8 cellular contexts compared by ENCODE assay signal in the genomic region with DNA sequence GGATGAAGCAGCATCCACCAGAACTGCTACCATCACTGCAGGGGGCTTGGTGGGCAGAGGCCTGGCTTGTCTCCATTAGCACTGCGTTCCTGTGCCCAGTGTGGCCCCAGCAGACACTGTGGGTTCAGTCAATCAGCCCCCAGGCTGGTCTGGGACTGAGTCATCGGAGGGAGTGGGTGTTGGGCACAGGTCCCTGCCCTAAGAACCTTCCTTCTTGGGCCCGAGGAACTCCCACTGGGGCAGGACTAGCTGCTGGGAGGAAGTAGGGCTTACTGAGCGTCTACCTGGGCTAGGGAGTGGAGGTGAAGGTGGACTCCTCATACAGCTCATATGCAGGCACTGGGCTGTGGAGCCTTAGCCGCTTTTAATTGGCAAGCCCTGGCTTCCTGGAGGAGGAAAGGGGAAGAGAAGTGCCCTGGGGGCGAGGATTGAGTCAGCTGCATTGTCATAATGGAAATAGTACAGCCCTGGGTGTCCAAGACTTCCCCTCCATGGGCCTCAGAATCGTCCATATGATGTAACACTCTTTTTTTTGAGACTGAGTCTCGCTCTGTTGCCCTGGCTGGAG. TPM values are rescaled to one million over a fixed set of nuclear protein-coding genes. Genes with fewer than 3 reads are reported as not detected.
DNase-seq lines count a peak whose midpoint lies in the region; ATAC-seq and TF ChIP-seq lines count a peak whose summit lies in the region.

No MANE protein-coding gene starts in this region.

- peak overlapping the region; percentile 79 for H3K4me3 Mint-ChIP-seq in activated naive CD4-positive, alpha-beta T cell treated with anti-CD3 and anti-CD28 coated beads for 36 hours
- peak overlapping the region; percentile 84 for H3K4me3 Mint-ChIP-seq in activated B cell treated with CpG ODN at 0.5 μM for 24 hours

- no peaks in the 10 kb centered on the region for H3K27me3 Mint-ChIP-seq in activated naive CD4-positive, alpha-beta T cell treated with anti-CD3 and anti-CD28 coated beads for 36 hours (ENCODE audit: low read depth)
- no peaks in the 10 kb centered on the region for H3K27me3 Mint-ChIP-seq in activated B cell treated with CpG ODN at 0.5 μM for 24 hours

- H3K36me3 ChIP-seq in fibroblast of lung (ENCODE audit: control insufficient read depth, insufficient read depth, low read length), result peaks cover 9% of the 10 kb centered on the region

- H3K4me2 ChIP-seq in fibroblast of lung (ENCODE audit: extremely low read depth, insufficient read depth, low read length), result no peak overlapping the region

- H3K9me3 Mint-ChIP-seq in activated naive CD4-positive, alpha-beta T cell treated with anti-CD3 and anti-CD28 coated beads for 36 hours, result peaks cover 11% of the 10 kb centered on the region
- H3K9me3 Mint-ChIP-seq in activated B cell treated with CpG ODN at 0.5 μM for 24 hours, result no peaks in the 10 kb centered on the region

- peaks cover 64% of the 10 kb centered on the region for H3K36me3 Mint-ChIP-seq in activated naive CD4-positive, alpha-beta T cell treated with anti-CD3 and anti-CD28 coated beads for 36 hours (ENCODE audit: low read depth)
- peaks cover 18% of the 10 kb centered on the region for H3K36me3 Mint-ChIP-seq in activated B cell treated with CpG ODN at 0.5 μM for 24 hours (ENCODE audit: low read depth)

- H3K4me1 Mint-ChIP-seq in activated naive CD4-positive, alpha-beta T cell treated with anti-CD3 and anti-CD28 coated beads for 36 hours (ENCODE audit: low read depth), result peaks cover 76% of the 10 kb centered on the region
- H3K4me1 Mint-ChIP-seq in activated B cell treated with CpG ODN at 0.5 μM for 24 hours, result peaks cover 70% of the 10 kb centered on the region

- intact Hi-C loops in activated naive CD4-positive, alpha-beta T cell treated with anti-CD3 and anti-CD28 coated beads for 36 hours (cut with micrococcal nuclease), result loop anchor here (1.0 to 5.0 kb wide), 3 partner anchors 24 to 247 kb away; partner anchors contain the start of genes DUSP7 and RPL29
- intact Hi-C loops in activated B cell treated with CpG ODN at 0.5 μM for 24 hours (cut with micrococcal nuclease), result loop anchor here (1.0 kb wide), 2 partner anchors 9 to 19 kb away; partner anchors contain the start of gene TLR9

- peak overlapping the region; percentile 85 for H3K27ac Mint-ChIP-seq in activated naive CD4-positive, alpha-beta T cell treated with anti-CD3 and anti-CD28 coated beads for 36 hours
- peak overlapping the region; percentile 95 for H3K27ac Mint-ChIP-seq in activated B cell treated with CpG ODN at 0.5 μM for 24 hours

- peaks cover 12% of the 10 kb centered on the region for H3K4me1 ChIP-seq in fibroblast of lung (ENCODE audit: control insufficient read depth, extremely low read depth, insufficient read depth, low read length)

- H3K79me2 ChIP-seq in fibroblast of lung (ENCODE audit: control insufficient read depth, insufficient read depth, low read length), result peaks cover under 1% of the 10 kb centered on the region

- no peak overlapping the region for H2AFZ ChIP-seq in fibroblast of lung (ENCODE audit: low read length)

- no peak overlapping the region for H3K27ac ChIP-seq in fibroblast of lung (ENCODE audit: insufficient read depth, low read length)

- DNase-seq in activated naive CD4-positive, alpha-beta T cell treated with anti-CD3 and anti-CD28 coated beads for 36 hours, result peak; percentile 82
- DNase-seq in activated naive CD4-positive, alpha-beta T cell treated with anti-CD3 and anti-CD28 coated beads, Interleukin-2, amount 50 U/mL, for 16 hours, result no peak
- peak; percentile 58 for DNase-seq in activated B cell treated with CpG ODN at 0.5 μM for 24 hours
- DNase-seq in fibroblast of lung (ENCODE audit: low read depth in 2 of 2), result peak; percentile 19
- DNase-seq in stimulated activated CD4-positive, alpha-beta T cell treated with anti-CD3 and anti-CD28 coated beads, Interleukin-2, amount 100 ng/mL, for 4 hours (ENCODE audit: low read depth), result peak; percentile 37
- DNase-seq in NCI-H446 treated with DMSO at 0.1 percent for 48 hours (lab: John Stamatoyannopoulos, UW), result no peak
- DNase-seq in iPS-NIHi11 (ENCODE audit: low spot score), result no peak

- TF ChIP-seq CTCF in activated B cell treated with CpG ODN at 0.5 μM for 24 hours (IDR thresholded peaks at IDR 0.05) (no peak), fibroblast of lung (conservative IDR thresholded peaks at IDR 0.05 in 1 of 2, IDR thresholded peaks at IDR 0.05 in 1 of 2; ENCODE audit: low read depth in 1 of 2, low read length in 2 of 2) (no peak)

- POLR2A ChIA-PET in activated B cell treated with CpG ODN at 0.5 μM for 24 hours (lab: Charles Lee), result interaction anchor here (0.6 to 12.1 kb wide), 10 partner anchors 9 to 301 kb away, joined by 3 to 147 read pairs (median 8); partner anchors contain the start of genes GLYCTK, TLR9 and WDR82

- no peaks in the 10 kb centered on the region for H3K27me3 ChIP-seq in fibroblast of lung (ENCODE audit: control insufficient read depth, insufficient read depth, low read length)

- H4K20me1 ChIP-seq in fibroblast of lung (ENCODE audit: control insufficient read depth, extremely low read depth, insufficient read depth, low read length), result no peaks in the 10 kb centered on the region

- CTCF ChIA-PET in activated naive CD4-positive, alpha-beta T cell treated with anti-CD3 and anti-CD28 coated beads for 36 hours (lab: Charles Lee), result interaction anchor here (1.3 to 10.5 kb wide), 3 partner anchors 9 to 20 kb away, joined by 3 to 49 read pairs (median 4); no protein-coding TSS in a partner anchor
- CTCF ChIA-PET in activated B cell treated with CpG ODN at 0.5 μM for 24 hours (lab: Charles Lee), result interaction anchor here (0.6 to 2.1 kb wide), 7 partner anchors 9 to 95 kb away, joined by 3 to 8 read pairs (median 4); partner anchors contain the start of genes TLR9 and WDR82

- ATAC-seq in HG03442 (IDR thresholded peaks at IDR 0.05; ENCODE audit: unreplicated experiment), result peak; percentile 33
- ATAC-seq in activated B cell treated with CpG ODN at 0.5 μM for 24 hours (ENCODE audit: low read depth), result peak; percentile 65

- H3K4me3 ChIP-seq in fibroblast of lung (replicated peaks in 1 of 4; ENCODE audit: control extremely low read depth in 1 of 4, insufficient read depth in 1 of 4, low read depth in 3 of 4, low read length in 4 of 4), result no peak overlapping the region

- H3K9me3 ChIP-seq in fibroblast of lung (ENCODE audit: control insufficient read depth, insufficient read depth, low read depth, low read length), result no peaks in the 10 kb centered on the region

- no peak overlapping the region for H3K9ac ChIP-seq in fibroblast of lung (ENCODE audit: insufficient read depth, low read length)

RNA-seq across cellular contexts. Expression of gene PPM1M, which starts 1.4 kb away (rescaled TPM):
- total RNA-seq in activated naive CD4-positive, alpha-beta T cell treated with anti-CD3 and anti-CD28 coated beads for 36 hours, result 100 to 1,000 TPM; 107 to 108 TPM
- total RNA-seq in activated B cell treated with CpG ODN at 0.5 μM for 24 hours, result 44.4 and 44.6 TPM in 2 replicates
- total RNA-seq in fibroblast of lung, result 37.8 and 38.8 TPM in 2 replicates
- polyA plus RNA-seq in fibroblast of lung, result 19.7 and 21.2 TPM in 2 replicates
- polyA plus RNA-seq in fibroblast of lung (2012), result 16.7 and 19.4 TPM in 2 replicates
- 31.2 and 60.9 TPM in 2 replicates for polyA minus RNA-seq in fibroblast of lung (ENCODE audit: low replicate concordance)

RNA-seq across cellular contexts. Expression of gene TWF2, which starts 5.2 kb away (rescaled TPM):
- total RNA-seq in activated naive CD4-positive, alpha-beta T cell treated with anti-CD3 and anti-CD28 coated beads for 36 hours, result 10 to 100 TPM; 89.1 to 91.3 TPM
- total RNA-seq in activated B cell treated with CpG ODN at 0.5 μM for 24 hours (74.1 and 76.7 TPM in 2 replicates), fibroblast of lung (69.9 and 76.3 TPM in 2 replicates)
- 67.2 and 69.8 TPM in 2 replicates for polyA plus RNA-seq in fibroblast of lung
- polyA plus RNA-seq in fibroblast of lung (2012), result 74.4 and 84.0 TPM in 2 replicates
- 115 and 159 TPM in 2 replicates for polyA minus RNA-seq in fibroblast of lung (ENCODE audit: low replicate concordance)

RNA-seq across cellular contexts. Expression of gene TLR9, which starts 18.7 kb away (rescaled TPM):
- under 1 TPM; 0.62 to 0.89 TPM for total RNA-seq in activated naive CD4-positive, alpha-beta T cell treated with anti-CD3 and anti-CD28 coated beads for 36 hours
- 10.4 and 11.4 TPM in 2 replicates for total RNA-seq in activated B cell treated with CpG ODN at 0.5 μM for 24 hours
- total RNA-seq in fibroblast of lung, result under 0.01 TPM in 1 of 2 replicates, not detected in the other
- polyA plus RNA-seq in fibroblast of lung, result not detected in 2 replicates
- not detected in 2 replicates for polyA plus RNA-seq in fibroblast of lung (2012)
- not detected in 2 replicates for polyA minus RNA-seq in fibroblast of lung (ENCODE audit: low replicate concordance)

RNA-seq across cellular contexts. Expression of gene WDR82, which starts 34.3 kb away (rescaled TPM):
- 100 to 1,000 TPM; 176 to 177 TPM for total RNA-seq in activated naive CD4-positive, alpha-beta T cell treated with anti-CD3 and anti-CD28 coated beads for 36 hours
- total RNA-seq in activated B cell treated with CpG ODN at 0.5 μM for 24 hours (84.1 and 86.4 TPM in 2 replicates), fibroblast of lung (63.9 and 71.2 TPM in 2 replicates)
- polyA plus RNA-seq in fibroblast of lung, result 76.2 and 77.7 TPM in 2 replicates
- polyA plus RNA-seq in fibroblast of lung (2012), result 60.8 and 63.2 TPM in 2 replicates
- polyA minus RNA-seq in fibroblast of lung (ENCODE audit: low replicate concordance), result 40.1 and 47.7 TPM in 2 replicates

RNA-seq across cellular contexts. Expression of gene GLYCTK, which starts 43.5 kb away (rescaled TPM):
- total RNA-seq in activated naive CD4-positive, alpha-beta T cell treated with anti-CD3 and anti-CD28 coated beads for 36 hours, result 10 to 100 TPM; 25.9 to 27.7 TPM
- total RNA-seq in activated B cell treated with CpG ODN at 0.5 μM for 24 hours (28.2 and 33.5 TPM in 2 replicates), fibroblast of lung (3.3 and 6.9 TPM in 2 replicates)
- polyA plus RNA-seq in fibroblast of lung, result 4.5 and 6.5 TPM in 2 replicates
- polyA plus RNA-seq in fibroblast of lung (2012), result 4.8 and 9.9 TPM in 2 replicates
- polyA minus RNA-seq in fibroblast of lung (ENCODE audit: low replicate concordance), result 6.9 and 8.5 TPM in 2 replicates

Comparison
In these comparisons a context has a peak if more than half of its experiments do, and no peak if none do; other contexts are left out.
1. DNase-seq: peak in activated naive CD4-positive, alpha-beta T cell treated with anti-CD3 and anti-CD28 coated beads for 36 hours (single experiment), activated B cell treated with CpG ODN at 0.5 μM for 24 hours (single experiment), fibroblast of lung (2 of 2) and stimulated activated CD4-positive, alpha-beta T cell treated with anti-CD3 and anti-CD28 coated beads, Interleukin-2, amount 100 ng/mL, for 4 hours (single experiment); none in activated naive CD4-positive, alpha-beta T cell treated with anti-CD3 and anti-CD28 coated beads, Interleukin-2, amount 50 U/mL, for 16 hours (single experiment), NCI-H446 treated with DMSO at 0.1 percent for 48 hours (single experiment) and iPS-NIHi11 (single experiment).